In genomic region chr22:20112623-20113511, GRCh38 we compare ENCODE assay signal across 2 cellular contexts.
TF ChIP-seq lines count a peak whose summit lies in the region.

No MANE protein-coding gene starts in this region.

TF ChIP-seq in HCT116, 20 proteins besides CTCF, POLR2A, EP300 and RAD21:
- no peak for TF ChIP-seq ZNF274 (IDR thresholded peaks at IDR 0.05; ENCODE audit: low read depth, low read length)
- no peak for TF ChIP-seq POLR2AphosphoS5 (IDR thresholded peaks at IDR 0.05; ENCODE audit: low read depth, low read length)
- no peak for TF ChIP-seq ELF1 (IDR thresholded peaks at IDR 0.05; ENCODE audit: borderline replicate concordance, low read depth)
- no peak for TF ChIP-seq SIN3A (IDR thresholded peaks at IDR 0.05; ENCODE audit: low read depth)
- TF ChIP-seq REST (IDR thresholded peaks at IDR 0.05; ENCODE audit: low read depth), result no peak
- no peak for TF ChIP-seq EGR1 (IDR thresholded peaks at IDR 0.05; ENCODE audit: low read depth)
- TF ChIP-seq ZBTB33 (IDR thresholded peaks at IDR 0.05; ENCODE audit: extremely low read depth, insufficient replicate concordance, low read length), result no peak
- TF ChIP-seq EZH2phosphoT487 (IDR thresholded peaks at IDR 0.05; ENCODE audit: borderline replicate concordance), result no peak
- no peak for TF ChIP-seq SP1 (IDR thresholded peaks at IDR 0.05; ENCODE audit: low read depth)
- no peak for TF ChIP-seq JUND (IDR thresholded peaks at IDR 0.05)
- TF ChIP-seq SRF (IDR thresholded peaks at IDR 0.05; ENCODE audit: low read depth), result no peak

TF ChIP-seq in GM12878, 131 proteins besides CTCF, POLR2A, EP300 and RAD21:
- TF ChIP-seq YY1 (IDR thresholded peaks at IDR 0.05; ENCODE audit: low read depth, low read length), result no peak
- TF ChIP-seq NR2C2 (IDR thresholded peaks at IDR 0.05; ENCODE audit: borderline replicate concordance, control insufficient read depth, insufficient read length, low read depth), result peak; percentile 21
